Comparison of ENCODE assay signal across 8 cellular contexts in the genomic region with DNA sequence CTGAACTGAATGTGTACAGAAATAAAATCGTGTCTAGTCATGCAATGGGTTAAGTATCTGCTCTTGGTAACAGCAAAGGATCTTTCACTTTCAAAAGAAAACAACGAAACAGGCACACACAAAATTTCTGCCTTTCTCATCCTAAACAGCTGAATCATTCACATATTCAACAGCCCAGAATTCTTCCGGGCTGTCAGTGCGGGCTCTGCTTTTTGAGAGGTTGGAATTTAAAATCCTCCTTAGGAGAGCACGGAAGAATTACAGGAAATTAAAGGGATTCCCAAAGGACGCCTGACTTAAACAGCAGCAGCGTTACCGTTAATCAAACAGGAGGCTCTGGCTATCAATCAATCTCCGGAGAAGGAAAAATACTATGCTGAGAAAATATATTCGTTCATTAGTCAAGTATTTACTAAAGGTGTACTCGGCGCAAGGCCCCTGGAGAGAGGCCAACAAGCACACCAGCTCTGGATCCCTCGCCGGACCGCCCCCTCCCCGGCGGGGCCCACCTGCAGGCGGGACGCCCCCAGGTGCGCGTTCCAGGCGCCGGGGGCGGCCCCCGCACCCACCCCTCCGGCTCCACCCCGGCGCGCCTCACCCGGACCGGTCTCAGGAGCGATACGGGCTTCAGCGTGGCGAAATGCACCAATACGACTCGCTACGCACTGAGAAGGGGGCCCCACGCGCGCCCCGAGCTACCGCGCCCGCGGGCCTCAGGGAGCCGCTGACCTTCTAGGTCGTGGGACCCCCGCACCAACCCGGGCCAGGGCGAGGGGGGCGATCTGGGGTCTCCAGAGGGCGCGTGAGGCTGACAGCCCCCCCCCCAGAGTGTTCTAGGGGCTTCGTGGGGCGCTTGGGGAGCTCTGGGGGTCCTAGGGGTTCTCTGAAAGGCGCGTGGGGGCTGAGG. TPM values are rescaled to one million over a fixed set of nuclear protein-coding genes. Genes with fewer than 3 reads are reported as not detected.
DNase-seq lines count a peak whose midpoint lies in the region; ATAC-seq, FAIRE-seq and TF ChIP-seq lines count a peak whose summit lies in the region.

No MANE protein-coding gene starts in this region.

- peaks cover 16% of the 10 kb centered on the region for H3F3A ChIP-seq in GM23248 (ENCODE audit: insufficient read depth)

- no peaks in the 10 kb centered on the region for H3K36me3 ChIP-seq in GM23248 (ENCODE audit: low read depth)
- H3K36me3 ChIP-seq in endothelial cell of umbilical vein (ENCODE audit: control insufficient read depth in 2 of 2, extremely low read depth in 1 of 2, insufficient read depth in 2 of 2, low read length in 2 of 2), result no peaks in the 10 kb centered on the region

- H3K9me3 ChIP-seq in GM23248 (ENCODE audit: low read depth) (no peaks in the 10 kb centered on the region), endothelial cell of umbilical vein (replicated peaks; ENCODE audit: control insufficient read depth, insufficient read depth, low read length) (no peaks in the 10 kb centered on the region)

- CTCF ChIA-PET in endothelial cell of umbilical vein (lab: Charles Lee), result interaction anchor here (0.9 to 4.8 kb wide), 8 partner anchors 10 to 75 kb away, joined by 3 to 31 read pairs (median 10); a partner anchor contains a TSS

- no peak for ATAC-seq in stimulated activated naive CD8-positive, alpha-beta T cell treated with anti-CD3 and anti-CD28 coated beads, Interleukin-15, Interleukin-2, amounts not matched to agents 100 U/mL and 50 U/mL, for 24 hours

- peak overlapping the region; percentile 99 for H3K4me2 ChIP-seq in GM23248 (ENCODE audit: unreplicated experiment)
- H3K4me2 ChIP-seq in endothelial cell of umbilical vein (ENCODE audit: insufficient read depth, low read length), result peak overlapping the region; percentile 97

- no peaks in the 10 kb centered on the region for H3K9me2 ChIP-seq in GM23248 (ENCODE audit: insufficient read depth)

- peak overlapping the region; percentile 83 for H3K4me3 ChIP-seq in GM23248
- H3K4me3 ChIP-seq in endothelial cell of umbilical vein (replicated peaks in 1 of 3; ENCODE audit: insufficient read depth in 1 of 3, low read depth in 1 of 3, low read length in 3 of 3), result peak overlapping the region; percentile 86 to 90 (median 88)

- DNase-seq in COR-L47 (lab: John Stamatoyannopoulos, UW), result peak; percentile 45
- DNase-seq in GM23248, result peak; percentile 84
- peak; percentile 66 for DNase-seq in NCI-H345 (lab: John Stamatoyannopoulos, UW)
- DNase-seq in activated CD8-positive, alpha-beta memory T cell treated with anti-CD3 and anti-CD28 coated beads, Interleukin-2, amount 50 U/mL, for 4 hours, result peak; percentile 56
- peak; percentile 55 for DNase-seq in endothelial cell of umbilical vein (ENCODE audit: low read depth, low spot score)
- peak; percentile 18 for DNase-seq in mucosa of gallbladder (ENCODE audit: low spot score)
- peak; percentile 66 for DNase-seq in stimulated activated naive CD8-positive, alpha-beta T cell treated with anti-CD3 and anti-CD28 coated beads, Interleukin-15, Interleukin-2, amounts not matched to agents 100 U/mL and 50 U/mL, for 24 hours
- no peak for DNase-seq in NCI-H128 (lab: John Stamatoyannopoulos, UW; ENCODE audit: unreplicated experiment)

- POLR2A ChIA-PET in endothelial cell of umbilical vein (lab: Charles Lee), result interaction anchor here (0.7 to 1.2 kb wide), 3 partner anchors 62 to 1775 kb away, joined by 3 to 12 read pairs (median 5); a partner anchor contains a TSS

- in situ Hi-C loops in GM23248 (cut with MboI), result no loop called here

- BruUV-seq in endothelial cell of umbilical vein (replicated peaks; lab: Mats Ljungman, UMichigan), result no TSS peak

- TF ChIP-seq CTCF in endothelial cell of umbilical vein (IDR thresholded peaks at IDR 0.05; ENCODE audit: extremely low read depth in 1 of 2, insufficient read depth in 1 of 2, low read depth in 1 of 2, low read length in 2 of 2), result no peak

- dilution Hi-C loops in endothelial cell of umbilical vein (cut with MboI; ENCODE audit: extremely low pct_ligation_motif_present, low sequenced_read_pairs), result no loop called here

- peak; percentile 76 for FAIRE-seq in endothelial cell of umbilical vein (lab: Jason Lieb, UNC)

- H3K27me3 ChIP-seq in GM23248 (replicated peaks; ENCODE audit: insufficient read depth) (no peaks in the 10 kb centered on the region), endothelial cell of umbilical vein (ENCODE audit: control insufficient read depth in 2 of 2, insufficient read depth in 2 of 2, low read length in 2 of 2) (peaks cover 1 to 6% of the 10 kb centered on the region in 2 experiments)

- H3K9ac ChIP-seq in GM23248 (peak overlapping the region; percentile 90), endothelial cell of umbilical vein (replicated peaks; ENCODE audit: extremely low read depth, insufficient read depth, low read length) (peak overlapping the region; percentile 48)

- no peak for TF ChIP-seq POLR2A in endothelial cell of umbilical vein (IDR thresholded peaks at IDR 0.05; ENCODE audit: low read depth, low read length)

- intact Hi-C loops in endothelial cell of umbilical vein (cut with micrococcal nuclease), result loop anchor here (5.0 to 10.0 kb wide), 3 partner anchors 273 to 735 kb away; no protein-coding TSS in a partner anchor

- H3K4me1 ChIP-seq in GM23248 (ENCODE audit: insufficient read depth) (peaks cover 18% of the 10 kb centered on the region), endothelial cell of umbilical vein (ENCODE audit: control insufficient read depth, extremely low read depth, insufficient read depth, low read length) (peaks cover 8% of the 10 kb centered on the region)

- peak overlapping the region; percentile 91 for H2AFZ ChIP-seq in GM23248
- peak overlapping the region; percentile 41 for H2AFZ ChIP-seq in endothelial cell of umbilical vein (ENCODE audit: low read depth, low read length)

- peak overlapping the region; percentile 80 for H3K27ac ChIP-seq in GM23248
- peak overlapping the region; percentile 22 for H3K27ac ChIP-seq in endothelial cell of umbilical vein (ENCODE audit: insufficient read depth, low read depth, low read length)

- H3K79me2 ChIP-seq in GM23248 (ENCODE audit: insufficient read depth), result peaks cover 55% of the 10 kb centered on the region
- peaks cover 50% of the 10 kb centered on the region for H3K79me2 ChIP-seq in endothelial cell of umbilical vein (ENCODE audit: control insufficient read depth, insufficient read depth, low read length)

- no peaks in the 10 kb centered on the region for H3K9me1 ChIP-seq in endothelial cell of umbilical vein (replicated peaks; ENCODE audit: control insufficient read depth, extremely low read depth, insufficient read depth, low read length)

- WGBS in GM23248 (ENCODE audit: low coverage in 1 of 2, low lambda C conversion rate in 2 of 2, missing lambda C conversion rate in 2 of 2), 2 experiments, result 1 to 3% methylated on average over 39 to 49 of the region's 58 CpGs

- no peaks in the 10 kb centered on the region for H4K20me1 ChIP-seq in GM23248 (ENCODE audit: insufficient read depth)
- H4K20me1 ChIP-seq in endothelial cell of umbilical vein (replicated peaks; ENCODE audit: control insufficient read depth, extremely low read depth, insufficient read depth, low read length), result no peaks in the 10 kb centered on the region

RNA-seq across cellular contexts. Expression of a gene that starts 1.0 kb away (rescaled TPM):
- 8.1 and 9.9 TPM in 2 replicates for total RNA-seq in GM23248 (2014; rRNA removed; shearing (Covaris generic))
- polyA plus RNA-seq in GM23248 (2016; fragmentation: Nextera tagmentation; extraction: Ambion mirVana) (5.4 and 5.9 TPM in 2 replicates), endothelial cell of umbilical vein (3.2 and 4.7 TPM in 2 replicates)
- total RNA-seq in endothelial cell of umbilical vein (8.1 and 10.1 TPM in 2 replicates), mucosa of gallbladder (12.4 TPM)
- polyA plus RNA-seq in endothelial cell of umbilical vein (2011; cell fraction: cytosol; rRNA removed), result 2.1 and 2.4 TPM in 2 replicates
- 17.3 and 23.8 TPM in 2 replicates for polyA plus RNA-seq in endothelial cell of umbilical vein (2011; cell fraction: nucleus; rRNA removed)
- polyA plus RNA-seq in endothelial cell of umbilical vein (2012), result 4.6 and 5.4 TPM in 2 replicates
- polyA minus RNA-seq in endothelial cell of umbilical vein, result 4.7 and 8.5 TPM in 2 replicates
- 2.7 TPM for polyA minus RNA-seq in endothelial cell of umbilical vein (2011; cell fraction: cytosol; rRNA and poly(A)+ RNA removed)
- 13.8 and 17.3 TPM in 2 replicates for polyA minus RNA-seq in endothelial cell of umbilical vein (2011; cell fraction: nucleus; rRNA and poly(A)+ RNA removed)

RNA-seq across cellular contexts. Expression of a gene that starts 19.2 kb away (rescaled TPM):
- not detected in 2 replicates for total RNA-seq in GM23248 (2014; rRNA removed; shearing (Covaris generic))
- polyA plus RNA-seq in GM23248 (2016; fragmentation: Nextera tagmentation; extraction: Ambion mirVana) (not detected in 2 replicates), endothelial cell of umbilical vein (not detected in 2 replicates)
- total RNA-seq in endothelial cell of umbilical vein (not detected in 2 replicates), mucosa of gallbladder (not detected)
- not detected in 2 replicates for polyA plus RNA-seq in endothelial cell of umbilical vein (2011; cell fraction: cytosol; rRNA removed)
- not detected in 2 replicates for polyA plus RNA-seq in endothelial cell of umbilical vein (2011; cell fraction: nucleus; rRNA removed)
- not detected in 2 replicates for polyA plus RNA-seq in endothelial cell of umbilical vein (2012)
- polyA minus RNA-seq in endothelial cell of umbilical vein, result not detected in 2 replicates
- polyA minus RNA-seq in endothelial cell of umbilical vein (2011; cell fraction: cytosol; rRNA and poly(A)+ RNA removed), result not detected
- not detected in 2 replicates for polyA minus RNA-seq in endothelial cell of umbilical vein (2011; cell fraction: nucleus; rRNA and poly(A)+ RNA removed)

RNA-seq across cellular contexts. Expression of a gene that starts 32.4 kb away (rescaled TPM):
- total RNA-seq in GM23248 (2014; rRNA removed; shearing (Covaris generic)), result not detected in 2 replicates
- polyA plus RNA-seq in GM23248 (2016; fragmentation: Nextera tagmentation; extraction: Ambion mirVana) (not detected in 2 replicates), endothelial cell of umbilical vein (not detected in 2 replicates)
- total RNA-seq in endothelial cell of umbilical vein (not detected in 2 replicates), mucosa of gallbladder (not detected)
- polyA plus RNA-seq in endothelial cell of umbilical vein (2011; cell fraction: cytosol; rRNA removed), result not detected in 2 replicates
- polyA plus RNA-seq in endothelial cell of umbilical vein (2011; cell fraction: nucleus; rRNA removed), result not detected in 2 replicates
- not detected in 2 replicates for polyA plus RNA-seq in endothelial cell of umbilical vein (2012)
- polyA minus RNA-seq in endothelial cell of umbilical vein, result not detected in 2 replicates
- not detected for polyA minus RNA-seq in endothelial cell of umbilical vein (2011; cell fraction: cytosol; rRNA and poly(A)+ RNA removed)
- not detected in 2 replicates for polyA minus RNA-seq in endothelial cell of umbilical vein (2011; cell fraction: nucleus; rRNA and poly(A)+ RNA removed)

RNA-seq across cellular contexts. Expression of a gene that starts 58.3 kb away (rescaled TPM):
- 11.0 and 12.3 TPM in 2 replicates for total RNA-seq in GM23248 (2014; rRNA removed; shearing (Covaris generic))
- polyA plus RNA-seq in GM23248 (2016; fragmentation: Nextera tagmentation; extraction: Ambion mirVana), result 5.9 and 6.3 TPM in 2 replicates
- total RNA-seq in endothelial cell of umbilical vein, result 10.0 and 12.5 TPM in 2 replicates
- polyA plus RNA-seq in endothelial cell of umbilical vein, result 9.7 and 19.6 TPM in 2 replicates
- 9.3 and 14.4 TPM in 2 replicates for polyA plus RNA-seq in endothelial cell of umbilical vein (2011; cell fraction: cytosol; rRNA removed)
- polyA plus RNA-seq in endothelial cell of umbilical vein (2011; cell fraction: nucleus; rRNA removed), result 29.8 and 58.4 TPM in 2 replicates
- 8.6 and 11.6 TPM in 2 replicates for polyA plus RNA-seq in endothelial cell of umbilical vein (2012)
- 48.7 and 50.8 TPM in 2 replicates for polyA minus RNA-seq in endothelial cell of umbilical vein
- 19.0 TPM for polyA minus RNA-seq in endothelial cell of umbilical vein (2011; cell fraction: cytosol; rRNA and poly(A)+ RNA removed)
- 27.7 and 30.5 TPM in 2 replicates for polyA minus RNA-seq in endothelial cell of umbilical vein (2011; cell fraction: nucleus; rRNA and poly(A)+ RNA removed)
- total RNA-seq in mucosa of gallbladder, result 13.0 TPM
